16 cellular contexts compared by ENCODE assay signal in the genomic region with DNA sequence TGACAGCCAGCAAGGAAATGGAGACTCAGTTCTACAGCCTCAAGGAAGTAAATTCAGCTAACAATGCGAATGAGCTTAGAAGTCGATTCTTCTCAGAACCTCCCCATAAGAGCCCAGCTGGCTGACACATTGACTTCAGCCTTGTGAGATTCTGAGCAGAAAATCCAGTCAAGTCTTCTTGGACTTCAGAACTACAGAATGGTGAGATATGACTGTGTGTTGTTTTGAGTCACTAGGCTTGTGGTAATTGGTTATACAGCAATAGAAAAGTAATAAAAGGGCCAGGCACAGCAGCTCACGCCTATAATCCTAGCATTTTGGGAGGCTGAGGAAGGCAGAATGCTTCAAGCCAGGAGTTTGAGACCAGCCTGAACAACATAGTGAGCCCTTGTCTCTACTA.
"Had no signal": no experiment of that assay in that cellular context is flagged by ENCODE, and none has a peak within 500 bp of the region (broad histone marks: within the 10 kb centered on the region; RNA-seq: fewer than 3 reads in every experiment).

No MANE protein-coding gene starts in this region.

- H3K9ac ChIP-seq: parathyroid adenoma had no signal

- ATAC-seq: left lung; stimulated activated memory B cell treated with anti-CD40 and anti-IgM and Interleukin-4, amounts not matched to agents 10 μg/mL and 1 μg/mL and 100 μg/mL, for 72 hours had no signal

- H3K36me3 Mint-ChIP-seq: activated naive CD4-positive, alpha-beta T cell treated with anti-CD3 and anti-CD28 coated beads, Interleukin-2, amount 10 ng/mL, durations not matched to agents 7 days and 5 days; naive B cell; stimulated activated memory B cell treated with anti-CD40 and anti-IgM and Interleukin-4, amounts not matched to agents 10 μg/mL and 1 μg/mL and 100 μg/mL, for 72 hours had no signal

- H3K27ac Mint-ChIP-seq: activated naive CD4-positive, alpha-beta T cell treated with anti-CD3 and anti-CD28 coated beads, Interleukin-2, amount 10 ng/mL, durations not matched to agents 7 days and 5 days; activated T-helper 2 cell treated with anti-CD3 and anti-CD28 coated beads, Interferon-gamma antibody, Interleukin-2, Interleukin-4, amounts not matched to agents 10 μg/mL and 5 μg/mL and 100 μg/mL, durations not matched to agents 14 hours and 24 hours and 36 hours; stimulated activated memory B cell treated with anti-CD40 and anti-IgM and Interleukin-4, amounts not matched to agents 10 μg/mL and 1 μg/mL and 100 μg/mL, for 72 hours had no signal

- H3K9me3 ChIP-seq: ascending aorta, left lung, thoracic aorta had no signal

- H3K36me3 ChIP-seq: ascending aorta, left lung, thoracic aorta had no signal

- H3K9me3 Mint-ChIP-seq: activated naive CD4-positive, alpha-beta T cell treated with anti-CD3 and anti-CD28 coated beads, Interleukin-2, amount 10 ng/mL, durations not matched to agents 7 days and 5 days; activated T-helper 2 cell treated with anti-CD3 and anti-CD28 coated beads, Interferon-gamma antibody, Interleukin-2, Interleukin-4, amounts not matched to agents 10 μg/mL and 5 μg/mL and 100 μg/mL, durations not matched to agents 14 hours and 24 hours and 36 hours; central memory CD8-positive, alpha-beta T cell; naive B cell; stimulated activated memory B cell treated with anti-CD40 and anti-IgM and Interleukin-4, amounts not matched to agents 10 μg/mL and 1 μg/mL and 100 μg/mL, for 72 hours had no signal

- H3K4me1 Mint-ChIP-seq: naive B cell; stimulated activated memory B cell treated with anti-CD40 and anti-IgM and Interleukin-4, amounts not matched to agents 10 μg/mL and 1 μg/mL and 100 μg/mL, for 72 hours had no signal

- H3K4me3 ChIP-seq: ascending aorta, coronary artery, left lung, thoracic aorta had no signal

- H3K27me3 Mint-ChIP-seq: activated naive CD4-positive, alpha-beta T cell treated with anti-CD3 and anti-CD28 coated beads, Interleukin-2, amount 10 ng/mL, durations not matched to agents 7 days and 5 days; central memory CD8-positive, alpha-beta T cell; stimulated activated memory B cell treated with anti-CD40 and anti-IgM and Interleukin-4, amounts not matched to agents 10 μg/mL and 1 μg/mL and 100 μg/mL, for 72 hours had no signal

- H3K4me1 ChIP-seq: ascending aorta, parathyroid adenoma had no signal

- H3K79me2 ChIP-seq: parathyroid adenoma had no signal

- H2AFZ ChIP-seq: parathyroid adenoma had no signal

- DNase-seq: activated naive CD4-positive, alpha-beta T cell treated with anti-CD3 and anti-CD28 coated beads, Interleukin-2, amount 10 ng/mL, durations not matched to agents 7 days and 5 days; erythroblast; hypothalamus; kidney; left lung; midbrain; naive B cell; stimulated activated CD4-positive, alpha-beta T cell treated with anti-CD3 and anti-CD28 coated beads, Interleukin-4, amount 100 ng/mL, for 24 hours; T-helper 9 cell had no signal

- H3K27ac ChIP-seq: ascending aorta, coronary artery, parathyroid adenoma, thoracic aorta had no signal

- H3K27me3 ChIP-seq: ascending aorta, left lung had no signal

- H3K4me3 Mint-ChIP-seq: activated naive CD4-positive, alpha-beta T cell treated with anti-CD3 and anti-CD28 coated beads, Interleukin-2, amount 10 ng/mL, durations not matched to agents 7 days and 5 days; central memory CD8-positive, alpha-beta T cell; naive B cell; stimulated activated memory B cell treated with anti-CD40 and anti-IgM and Interleukin-4, amounts not matched to agents 10 μg/mL and 1 μg/mL and 100 μg/mL, for 72 hours had no signal
